In genomic region chr3:123124936-123125335, GRCh38 we compare ENCODE assay signal across 33 cellular contexts.
"Had no signal": no experiment of that assay in that cellular context is flagged by ENCODE, and none has a peak within 500 bp of the region (broad histone marks: within the 10 kb centered on the region; RNA-seq: fewer than 3 reads in every experiment).

No MANE protein-coding gene starts in this region.

- H3K27ac ChIP-seq: ascending aorta, epithelial cell of prostate, esophagus squamous epithelium, left ventricle myocardium inferior, pancreas, prostate gland, sigmoid colon, tibial nerve had no signal

- H3K4me3 ChIP-seq: ascending aorta, esophagus squamous epithelium, left ventricle myocardium inferior, lung, mucosa of descending colon, pancreas, prostate gland, sigmoid colon, tibial nerve had no signal

- H3K9ac ChIP-seq: SK-N-SH had no signal

- H3K9me3 ChIP-seq: ascending aorta, esophagus squamous epithelium, left ventricle myocardium inferior, mucosa of descending colon, pancreas, prostate gland, sigmoid colon, SK-N-SH, tibial nerve had no signal

- H3K4me3 Mint-ChIP-seq: activated CD8-positive, alpha-beta memory T cell treated with anti-CD3 and anti-CD28 coated beads, Interleukin-2, amount 10 ng/mL, durations not matched to agents 7 days and 5 days; activated CD8-positive, alpha-beta T cell treated with anti-CD3 and anti-CD28 coated beads, Interleukin-2, amount 10 ng/mL, durations not matched to agents 7 days and 5 days; activated naive CD8-positive, alpha-beta T cell treated with anti-CD3 and anti-CD28 coated beads, Interleukin-2, amount 10 ng/mL, durations not matched to agents 7 days and 5 days; natural killer cell treated with Interleukin-12 subunit alpha and Interleukin-12 subunit beta and Interleukin-15 and Interleukin-18, amount 100 ng/mL, for 72 hours; stimulated activated memory B cell treated with anti-CD40 and anti-IgM and Interleukin-4, amounts not matched to agents 10 μg/mL and 1 μg/mL and 100 μg/mL, for 72 hours; stimulated activated naive CD8-positive, alpha-beta T cell treated with anti-CD3 and anti-CD28 coated beads, Interleukin-15, amount 100 ng/mL, for 72 hours; T-helper 1 cell treated with Interleukin-12 subunit alpha and Interleukin-12 subunit beta and Interleukin-4 antibody, amounts not matched to agents 30 μg/mL and 1 μg/mL, for 36 hours had no signal

- H3K27me3 ChIP-seq: ascending aorta, esophagus squamous epithelium, pancreas, sigmoid colon, tibial nerve had no signal

- H3K27ac Mint-ChIP-seq: activated CD8-positive, alpha-beta memory T cell treated with anti-CD3 and anti-CD28 coated beads, Interleukin-2, amount 10 ng/mL, durations not matched to agents 7 days and 5 days; activated CD8-positive, alpha-beta T cell treated with anti-CD3 and anti-CD28 coated beads, Interleukin-2, amount 10 ng/mL, durations not matched to agents 7 days and 5 days; activated naive CD8-positive, alpha-beta T cell treated with anti-CD3 and anti-CD28 coated beads, Interleukin-2, amount 10 ng/mL, durations not matched to agents 7 days and 5 days; activated T-helper 2 cell treated with anti-CD3 and anti-CD28 coated beads, Interferon-gamma antibody, Interleukin-2, Interleukin-4, amounts not matched to agents 10 μg/mL and 5 μg/mL and 100 μg/mL, durations not matched to agents 14 hours and 24 hours and 36 hours; natural killer cell treated with Interleukin-12 subunit alpha and Interleukin-12 subunit beta and Interleukin-15 and Interleukin-18, amount 100 ng/mL, for 72 hours; stimulated activated memory B cell treated with anti-CD40 and anti-IgM and Interleukin-4, amounts not matched to agents 10 μg/mL and 1 μg/mL and 100 μg/mL, for 72 hours; stimulated activated naive CD8-positive, alpha-beta T cell treated with anti-CD3 and anti-CD28 coated beads, Interleukin-15, amount 100 ng/mL, for 72 hours; T-helper 1 cell treated with Interleukin-12 subunit alpha and Interleukin-12 subunit beta and Interleukin-4 antibody, amounts not matched to agents 30 μg/mL and 1 μg/mL, for 36 hours had no signal

- H3K4me1 ChIP-seq: ascending aorta, left ventricle myocardium inferior, pancreas, prostate gland, tibial nerve had no signal

- H3K36me3 ChIP-seq: prostate gland had no signal

- H3K4me2 ChIP-seq: SK-N-SH had no signal

- H3K4me1 Mint-ChIP-seq: activated CD8-positive, alpha-beta memory T cell treated with anti-CD3 and anti-CD28 coated beads, Interleukin-2, amount 10 ng/mL, durations not matched to agents 7 days and 5 days; stimulated activated memory B cell treated with anti-CD40 and anti-IgM and Interleukin-4, amounts not matched to agents 10 μg/mL and 1 μg/mL and 100 μg/mL, for 72 hours; stimulated activated naive CD8-positive, alpha-beta T cell treated with anti-CD3 and anti-CD28 coated beads, Interleukin-15, amount 100 ng/mL, for 72 hours had no signal

- H3K9me3 Mint-ChIP-seq: activated naive CD8-positive, alpha-beta T cell treated with anti-CD3 and anti-CD28 coated beads, Interleukin-2, amount 10 ng/mL, durations not matched to agents 7 days and 5 days; activated T-helper 2 cell treated with anti-CD3 and anti-CD28 coated beads, Interferon-gamma antibody, Interleukin-2, Interleukin-4, amounts not matched to agents 10 μg/mL and 5 μg/mL and 100 μg/mL, durations not matched to agents 14 hours and 24 hours and 36 hours; natural killer cell treated with Interleukin-12 subunit alpha and Interleukin-12 subunit beta and Interleukin-15 and Interleukin-18, amount 100 ng/mL, for 72 hours; stimulated activated memory B cell treated with anti-CD40 and anti-IgM and Interleukin-4, amounts not matched to agents 10 μg/mL and 1 μg/mL and 100 μg/mL, for 72 hours; stimulated activated naive CD8-positive, alpha-beta T cell treated with anti-CD3 and anti-CD28 coated beads, Interleukin-15, amount 100 ng/mL, for 72 hours; T-helper 1 cell treated with Interleukin-12 subunit alpha and Interleukin-12 subunit beta and Interleukin-4 antibody, amounts not matched to agents 30 μg/mL and 1 μg/mL, for 36 hours had no signal

- DNase-seq: activated CD4-positive, CD25-positive, alpha-beta regulatory T cell treated with anti-CD3 and anti-CD28 coated beads, Interleukin-2, amount 50 U/mL, for 72 hours; activated CD8-positive, alpha-beta memory T cell treated with anti-CD3 and anti-CD28 coated beads, Interleukin-2, amount 10 ng/mL, durations not matched to agents 7 days and 5 days; activated CD8-positive, alpha-beta T cell treated with anti-CD3 and anti-CD28 coated beads, Interleukin-2, amount 10 ng/mL, durations not matched to agents 7 days and 5 days; activated naive CD4-positive, alpha-beta T cell treated with Interleukin-2 at 50 U/mL for 16 hours; activated naive CD8-positive, alpha-beta T cell treated with anti-CD3 and anti-CD28 coated beads, Interleukin-2, amount 10 ng/mL, durations not matched to agents 7 days and 5 days; activated T-cell treated with anti-CD3 and anti-CD28 coated beads, Interleukin-2, amount 50 U/mL, for 48 hours; esophagus squamous epithelium; foreskin melanocyte; islet precursor cell; left ventricle myocardium inferior; mesendoderm; mucosa of descending colon; retina; sigmoid colon; SK-N-SH; small intestine; stimulated activated CD4-positive, alpha-beta T cell treated with anti-CD3 and anti-CD28 coated beads, Interleukin-1b, Interleukin-23, amount 100 ng/mL, for 48 hours; stimulated activated CD4-positive, alpha-beta T cell treated with anti-CD3 and anti-CD28 coated beads, Interleukin-4, amount 100 ng/mL, for 4 hours; stimulated activated CD8-positive, alpha-beta memory T cell treated with anti-CD3 and anti-CD28 coated beads, Interleukin-4, amount 100 ng/mL, for 48 hours; stimulated activated naive CD8-positive, alpha-beta T cell treated with anti-CD3 and anti-CD28 coated beads, Interleukin-15, amount 100 ng/mL, for 72 hours; substantia nigra; SW 1271; T-helper 9 cell had no signal

- ATAC-seq: activated CD8-positive, alpha-beta memory T cell treated with anti-CD3 and anti-CD28 coated beads, Interleukin-2, amount 10 ng/mL, durations not matched to agents 7 days and 5 days; activated CD8-positive, alpha-beta T cell treated with anti-CD3 and anti-CD28 coated beads, Interleukin-2, amount 10 ng/mL, durations not matched to agents 7 days and 5 days; mucosa of descending colon; natural killer cell treated with Interleukin-12 subunit alpha and Interleukin-12 subunit beta and Interleukin-15 and Interleukin-18, amount 100 ng/mL, for 72 hours; pancreas; stimulated activated memory B cell treated with anti-CD40 and anti-IgM and Interleukin-4, amounts not matched to agents 10 μg/mL and 1 μg/mL and 100 μg/mL, for 72 hours; stimulated activated naive CD8-positive, alpha-beta T cell treated with anti-CD3 and anti-CD28 coated beads, Interleukin-15, amount 100 ng/mL, for 72 hours had no signal

- H3K27me3 Mint-ChIP-seq: activated CD8-positive, alpha-beta memory T cell treated with anti-CD3 and anti-CD28 coated beads, Interleukin-2, amount 10 ng/mL, durations not matched to agents 7 days and 5 days; activated naive CD8-positive, alpha-beta T cell treated with anti-CD3 and anti-CD28 coated beads, Interleukin-2, amount 10 ng/mL, durations not matched to agents 7 days and 5 days; natural killer cell treated with Interleukin-12 subunit alpha and Interleukin-12 subunit beta and Interleukin-15 and Interleukin-18, amount 100 ng/mL, for 72 hours; stimulated activated memory B cell treated with anti-CD40 and anti-IgM and Interleukin-4, amounts not matched to agents 10 μg/mL and 1 μg/mL and 100 μg/mL, for 72 hours; stimulated activated naive CD8-positive, alpha-beta T cell treated with anti-CD3 and anti-CD28 coated beads, Interleukin-15, amount 100 ng/mL, for 72 hours had no signal

- H3K36me3 Mint-ChIP-seq: activated naive CD8-positive, alpha-beta T cell treated with anti-CD3 and anti-CD28 coated beads, Interleukin-2, amount 10 ng/mL, durations not matched to agents 7 days and 5 days; natural killer cell treated with Interleukin-12 subunit alpha and Interleukin-12 subunit beta and Interleukin-15 and Interleukin-18, amount 100 ng/mL, for 72 hours had no signal
